Comparison of ENCODE assay signal across 8 cellular contexts in genomic region chr1:220189750-220190347, GRCh38.
DNase-seq lines count a peak whose midpoint lies in the region; ATAC-seq and TF ChIP-seq lines count a peak whose summit lies in the region.

No MANE protein-coding gene starts in this region.

- no peaks in the 10 kb centered on the region for H3K9me2 ChIP-seq in OCI-LY1 (ENCODE audit: low read depth, low read length)

- no peaks in the 10 kb centered on the region for H4K20me1 ChIP-seq in OCI-LY1 (ENCODE audit: insufficient read depth, low read length)

- H3K4me1 ChIP-seq in Caco-2 (no peaks in the 10 kb centered on the region), OCI-LY1 (ENCODE audit: insufficient read depth, low read length, severe bottlenecking) (no peaks in the 10 kb centered on the region)

- H3F3A ChIP-seq in OCI-LY1 (ENCODE audit: insufficient read depth, low read length) = no peaks in the 10 kb centered on the region

- H3K27me3 ChIP-seq in Caco-2 (replicated peaks; ENCODE audit: control insufficient read depth, insufficient read depth, low read length) (no peaks in the 10 kb centered on the region), OCI-LY1 (ENCODE audit: insufficient read depth, low read length) (no peaks in the 10 kb centered on the region)

- peak in 1 of 2 experiments; percentile 5 for DNase-seq in Caco-2
- peak; percentile 4 for DNase-seq in HFF-Myc (ENCODE audit: extremely low read depth, low read depth)
- peak; percentile 42 for DNase-seq in epithelial cell of esophagus (ENCODE audit: low read depth)
- DNase-seq in stromal cell of bone marrow (ENCODE audit: low read depth) = peak; percentile 13
- DNase-seq in stimulated activated CD4-positive, alpha-beta T cell treated with anti-CD3 and anti-CD28 coated beads, Interleukin-1b, Interleukin-23, amount 100 ng/mL, for 48 hours = no peak

- H3K9ac ChIP-seq in OCI-LY1 (ENCODE audit: low read length) = no peak overlapping the region

- no peak overlapping the region for H3K4me2 ChIP-seq in OCI-LY1 (ENCODE audit: low read length)

- H3K36me3 ChIP-seq in Caco-2 (ENCODE audit: control insufficient read depth, insufficient read depth, low read length) = peaks cover 1% of the 10 kb centered on the region; the same call in 1 of the 2 replicates
- peaks cover 81% of the 10 kb centered on the region for H3K36me3 ChIP-seq in OCI-LY1 (ENCODE audit: insufficient read depth, low read length)

- H3K27me3 Mint-ChIP-seq in Caco-2 (ENCODE audit: insufficient read depth, unreplicated experiment) = no peaks in the 10 kb centered on the region

- POLR2A ChIA-PET in Caco-2 (lab: Charles Lee) = no interaction called here

- H3K4me1 Mint-ChIP-seq in Caco-2 (ENCODE audit: low read depth, unreplicated experiment) = no peaks in the 10 kb centered on the region

- H3K9me3 Mint-ChIP-seq in Caco-2 (ENCODE audit: unreplicated experiment) = no peaks in the 10 kb centered on the region

- no peak overlapping the region for H3K27ac Mint-ChIP-seq in Caco-2 (ENCODE audit: unreplicated experiment)

- no peak overlapping the region for H3K27ac ChIP-seq in OCI-LY1 (ENCODE audit: low read depth, low read length, poor library complexity, severe bottlenecking)

- H3K79me2 ChIP-seq in OCI-LY1 (ENCODE audit: insufficient read depth, low read length) = no peaks in the 10 kb centered on the region

- TF ChIP-seq CTCF in Caco-2 (IDR thresholded peaks at IDR 0.05; ENCODE audit: insufficient read depth in 1 of 2, low read depth in 1 of 2, low read length in 1 of 2, severe bottlenecking in 1 of 2, unreplicated experiment in 1 of 2) = peak; percentile 24 to 52
- peak; percentile 24 for TF ChIP-seq CTCF in HFF-Myc (IDR thresholded peaks at IDR 0.05; ENCODE audit: low read depth, low read length, missing control alignments)
- TF ChIP-seq CTCF in OCI-LY1 (IDR thresholded peaks at IDR 0.05; ENCODE audit: low read length) = peak; percentile 48
- peak; percentile 44 for TF ChIP-seq CTCF in epithelial cell of esophagus (IDR thresholded peaks at IDR 0.05; ENCODE audit: insufficient read depth, low read depth, low read length, missing control alignments)

- H3K4me3 ChIP-seq in Caco-2 (ENCODE audit: low read depth, low read length) (no peak overlapping the region), HFF-Myc (replicated peaks; ENCODE audit: low read depth, low read length) (no peak overlapping the region), OCI-LY1 (ENCODE audit: low read depth, low read length, poor library complexity, severe bottlenecking) (no peak overlapping the region), epithelial cell of esophagus (ENCODE audit: low read length) (no peak overlapping the region)

- H3K4me3 Mint-ChIP-seq in Caco-2 (ENCODE audit: unreplicated experiment) = no peak overlapping the region

- peaks cover 38% of the 10 kb centered on the region for H3K36me3 Mint-ChIP-seq in Caco-2 (ENCODE audit: insufficient read depth, unreplicated experiment)

- H3K9me3 ChIP-seq in Caco-2 (no peaks in the 10 kb centered on the region), OCI-LY1 (ENCODE audit: low read length) (no peaks in the 10 kb centered on the region)

- intact Hi-C loops in Caco-2 (cut with micrococcal nuclease; ENCODE audit: unreplicated experiment) = no loop called here

- no TSS peak for BruUV-seq in Caco-2 (replicated peaks; lab: Mats Ljungman, UMichigan)

- CTCF ChIA-PET in Caco-2 (lab: Charles Lee) = interaction anchor here (0.7 to 1.0 kb wide), 4 partner anchors 27 to 138 kb away, joined by 3 to 5 read pairs (median 4); no protein-coding TSS in a partner anchor

- ATAC-seq in HG03460 (IDR thresholded peaks at IDR 0.05; ENCODE audit: unreplicated experiment) (no peak), GM19324 (IDR thresholded peaks at IDR 0.05; ENCODE audit: low FRiP score, unreplicated experiment) (no peak)

- H2AFZ ChIP-seq in OCI-LY1 (ENCODE audit: low read length) = no peak overlapping the region
